Comparison of ENCODE assay signal across 13 cellular contexts in the genomic region with DNA sequence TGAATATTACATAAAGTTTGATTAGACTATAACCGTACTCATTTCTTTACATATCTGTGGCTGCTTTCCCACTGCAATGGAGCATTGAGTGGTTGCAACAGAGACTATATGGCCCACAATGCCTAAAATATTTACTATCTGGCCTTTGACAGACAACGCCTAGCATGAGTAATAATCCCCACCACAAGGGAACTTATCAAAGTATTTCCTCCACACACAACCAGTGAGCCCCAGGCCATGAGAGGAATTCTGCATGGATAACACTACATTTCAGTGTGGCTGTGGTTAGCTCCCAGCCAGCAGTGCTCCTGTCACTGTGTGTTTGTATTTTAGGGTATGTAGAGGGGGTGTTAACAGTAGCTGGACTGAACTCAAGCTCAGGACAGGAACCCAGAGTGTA. TPM values are rescaled to one million over a fixed set of nuclear protein-coding genes. Genes with fewer than 3 reads are reported as not detected.
A peak's percentile ranks its signal among the peaks of the same experiment; 100 is the strongest.
DNase-seq lines count a peak whose midpoint lies in the region; ATAC-seq, FAIRE-seq and TF ChIP-seq lines count a peak whose summit lies in the region.
"Had no signal": no experiment of that assay in that cellular context is flagged by ENCODE, and none has a peak within 500 bp of the region (broad histone marks: within the 10 kb centered on the region; RNA-seq: fewer than 3 reads in every experiment).

No MANE protein-coding gene starts in this region.

- TF ChIP-seq RAD21 in A549 (conservative IDR thresholded peaks at IDR 0.05 in 1 of 2, IDR thresholded peaks at IDR 0.05 in 1 of 2) = no peak

- POLR2A ChIA-PET in A549 (lab: Yijun Ruan, JAX) = no interaction called here
- POLR2A ChIA-PET in activated CD4-positive, alpha-beta memory T cell treated with anti-CD3 and anti-CD28 coated beads for 36 hours (lab: Charles Lee) = no interaction called here

- H3K27ac Mint-ChIP-seq in activated CD4-positive, alpha-beta memory T cell treated with anti-CD3 and anti-CD28 coated beads for 36 hours = no peak overlapping the region

- 60% methylated on average over 2 of the region's 2 CpGs for WGBS in A549 (ENCODE audit: missing lambda C conversion rate)

- FAIRE-seq in A549 (lab: Jason Lieb, UNC) = no peak

- H3K9me3 ChIP-seq in A549 = no peaks in the 10 kb centered on the region
- H3K9me3 ChIP-seq: adrenal gland had no signal

- TF ChIP-seq CTCF in A549 (IDR thresholded peaks at IDR 0.05) = no peak

- H3K27me3 Mint-ChIP-seq in activated CD4-positive, alpha-beta memory T cell treated with anti-CD3 and anti-CD28 coated beads for 36 hours = peaks cover 6% of the 10 kb centered on the region

- H3K4me3 ChIP-seq in A549 = no peak overlapping the region
- H3K4me3 ChIP-seq: adrenal gland had no signal

- H3K4me3 Mint-ChIP-seq in activated CD4-positive, alpha-beta memory T cell treated with anti-CD3 and anti-CD28 coated beads for 36 hours = no peak overlapping the region

- H3K4me1 Mint-ChIP-seq in activated CD4-positive, alpha-beta memory T cell treated with anti-CD3 and anti-CD28 coated beads for 36 hours (ENCODE audit: low read depth) = no peaks in the 10 kb centered on the region

- DNase-seq in A549 (ENCODE audit: low read depth in 1 of 2, low spot score in 1 of 2) = no peak
- peak; percentile 25 for DNase-seq in HCEC 1CT
- peak; percentile 16 for DNase-seq in UCSD-AML1 (lab: John Stamatoyannopoulos, UW; ENCODE audit: unreplicated experiment)
- DNase-seq in fibroblast of the conjunctiva (ENCODE audit: low read depth) = peak; percentile 4
- no peak for DNase-seq in activated CD4-positive, alpha-beta memory T cell treated with anti-CD3 and anti-CD28 coated beads for 36 hours
- no peak for DNase-seq in occipital lobe (lab: John Stamatoyannopoulos, UW)
- DNase-seq in SKM-1 (lab: John Stamatoyannopoulos, UW; ENCODE audit: unreplicated experiment) = no peak
- DNase-seq: activated CD8-positive, alpha-beta memory T cell treated with anti-CD3 and anti-CD28 coated beads, Interleukin-2, amount 50 U/mL, for 4 hours; adrenal gland; KG1 had no signal

- no peak for TF ChIP-seq EP300 in A549 (IDR thresholded peaks at IDR 0.05)

- CTCF ChIA-PET in A549 (lab: Yijun Ruan, JAX) = no interaction called here
- CTCF ChIA-PET in activated CD4-positive, alpha-beta memory T cell treated with anti-CD3 and anti-CD28 coated beads for 36 hours (lab: Charles Lee) = no interaction called here

- peaks cover 3% of the 10 kb centered on the region; the same call in 1 of the 3 replicates for H3K4me1 ChIP-seq in A549
- H3K4me1 ChIP-seq: adrenal gland had no signal

- peak in 1 of 2 experiments; percentile 64; a peak in 3 of 6 replicates for ATAC-seq in A549
- ATAC-seq in HG03565 (IDR thresholded peaks at IDR 0.05; ENCODE audit: unreplicated experiment) = no peak

- H3K27ac ChIP-seq in A549 = no peak overlapping the region
- H3K27ac ChIP-seq: adrenal gland, VCaP had no signal

- H3K9me3 Mint-ChIP-seq in activated CD4-positive, alpha-beta memory T cell treated with anti-CD3 and anti-CD28 coated beads for 36 hours = no peaks in the 10 kb centered on the region

- intact Hi-C loops in activated CD4-positive, alpha-beta memory T cell treated with anti-CD3 and anti-CD28 coated beads for 36 hours (cut with micrococcal nuclease) = no loop called here

- peak overlapping the region; percentile 21; the same call in 1 of the 3 replicates for H3K4me2 ChIP-seq in A549

- no peaks in the 10 kb centered on the region for H3K36me3 Mint-ChIP-seq in activated CD4-positive, alpha-beta memory T cell treated with anti-CD3 and anti-CD28 coated beads for 36 hours

- no peak for TF ChIP-seq POLR2A in A549 (IDR thresholded peaks at IDR 0.05; ENCODE audit: low read length)

TF ChIP-seq in A549, 52 proteins besides CTCF, POLR2A, EP300 and RAD21:
- TF ChIP-seq FOSB (CRISPR knock-in tag; IDR thresholded peaks at IDR 0.05) (no peak), ZC3H11A (IDR thresholded peaks at IDR 0.05) (no peak)
TF ChIP-seq in A549: peak in this region for 0.

RNA-seq across cellular contexts. Expression of gene FAM81B, which starts 54.8 kb away (rescaled TPM):
- polyA plus RNA-seq in A549 (2011; rRNA removed) (0.05 TPM in 1 of 2 replicates, not detected in the other), A549 (2017; fragmentation: RNase III; extraction: RNeasy Plus Mini Kit Qiagen cat#74134 plus additional on column Dnase treatment) (not detected in 3 replicates)
- not detected in 2 replicates for polyA plus RNA-seq in A549 (2012; cell fraction: cytosol; rRNA removed)
- not detected in 2 replicates for polyA plus RNA-seq in A549 (2012; cell fraction: nucleus; rRNA removed)
- polyA minus RNA-seq in A549 (2011; rRNA and poly(A)+ RNA removed) = not detected in 2 replicates
- total RNA-seq in activated CD4-positive, alpha-beta memory T cell treated with anti-CD3 and anti-CD28 coated beads for 36 hours = not detected
- total RNA-seq in occipital lobe = 0.62 TPM
- total RNA-seq: A673 had no signal

Comparison
In these comparisons a context has a peak if more than half of its experiments do, and no peak if none do; other contexts are left out.
1. DNase-seq: peak in HCEC 1CT (single experiment), UCSD-AML1 (single experiment) and fibroblast of the conjunctiva (single experiment); none in A549 (0 of 2), activated CD4-positive, alpha-beta memory T cell treated with anti-CD3 and anti-CD28 coated beads for 36 hours (single experiment), occipital lobe (single experiment) and SKM-1 (single experiment).